18 cellular contexts compared by ENCODE assay signal in genomic region chr16:67801889-67802288, GRCh38. TPM values are rescaled to one million over a fixed set of nuclear protein-coding genes. Genes with fewer than 3 reads are reported as not detected.
DNase-seq lines count a peak whose midpoint lies in the region; ATAC-seq lines count a peak whose summit lies in the region.
"Had no signal": no experiment of that assay in that cellular context is flagged by ENCODE, and none has a peak within 500 bp of the region (broad histone marks: within the 10 kb centered on the region; RNA-seq: fewer than 3 reads in every experiment).

No MANE protein-coding gene starts in this region.

- no peaks in the 10 kb centered on the region for H3K9me3 Mint-ChIP-seq in activated CD8-positive, alpha-beta memory T cell treated with anti-CD3 and anti-CD28 coated beads, Interleukin-2, amount 10 ng/mL, durations not matched to agents 7 days and 5 days (ENCODE audit: low read depth)
- no peaks in the 10 kb centered on the region for H3K9me3 Mint-ChIP-seq in activated naive CD8-positive, alpha-beta T cell treated with anti-CD3 and anti-CD28 coated beads for 36 hours
- no peaks in the 10 kb centered on the region for H3K9me3 Mint-ChIP-seq in stimulated activated effector memory CD8-positive, alpha-beta T cell treated with anti-CD3 and anti-CD28 coated beads, Interleukin-12 subunit alpha, Interleukin-12 subunit beta, amount 100 ng/mL, for 72 hours
- H3K9me3 Mint-ChIP-seq: neural crest cell had no signal

- peak; percentile 76 for DNase-seq in activated CD8-positive, alpha-beta memory T cell treated with anti-CD3 and anti-CD28 coated beads, Interleukin-2, amount 10 ng/mL, durations not matched to agents 7 days and 5 days
- DNase-seq in activated CD8-positive, alpha-beta memory T cell treated with anti-CD3 and anti-CD28 coated beads, Interleukin-2, amount 50 U/mL, for 48 hours, result no peak
- DNase-seq in activated CD4-positive, alpha-beta T cell treated with anti-CD3 and anti-CD28 coated beads for 4 hours, result peak; percentile 32 to 36
- peak; percentile 15 for DNase-seq in activated naive CD8-positive, alpha-beta T cell treated with anti-CD3 and anti-CD28 coated beads for 36 hours
- DNase-seq in stimulated activated effector memory CD8-positive, alpha-beta T cell treated with anti-CD3 and anti-CD28 coated beads, Interleukin-12 subunit alpha, Interleukin-12 subunit beta, amount 100 ng/mL, for 72 hours (ENCODE audit: low spot score in 2 of 2), result no peak
- no peak for DNase-seq in mesenteric fat pad (ENCODE audit: low spot score)
- DNase-seq in NCI-H446 treated with DMSO at 0.1 percent for 48 hours (lab: John Stamatoyannopoulos, UW), result no peak
- DNase-seq in SK-N-DZ (ENCODE audit: low spot score), result no peak
- DNase-seq: 8988T, cerebellar nuclear complex, DMS 273 treated with DMSO at 0.1 percent for 48 hours, GOT3, left ventricle myocardium inferior, NCI-H2081 treated with DMSO at 0.1 percent for 48 hours, SHP77 treated with DMSO at 0.1 percent for 48 hours, tibial artery had no signal

- peaks cover 43% of the 10 kb centered on the region for H3K36me3 Mint-ChIP-seq in activated CD8-positive, alpha-beta memory T cell treated with anti-CD3 and anti-CD28 coated beads, Interleukin-2, amount 10 ng/mL, durations not matched to agents 7 days and 5 days
- peaks cover 44% of the 10 kb centered on the region for H3K36me3 Mint-ChIP-seq in activated naive CD8-positive, alpha-beta T cell treated with anti-CD3 and anti-CD28 coated beads for 36 hours
- H3K36me3 Mint-ChIP-seq in stimulated activated effector memory CD8-positive, alpha-beta T cell treated with anti-CD3 and anti-CD28 coated beads, Interleukin-12 subunit alpha, Interleukin-12 subunit beta, amount 100 ng/mL, for 72 hours, result peaks cover 76% of the 10 kb centered on the region

- CTCF ChIA-PET in activated CD8-positive, alpha-beta memory T cell treated with anti-CD3 and anti-CD28 coated beads, Interleukin-2, amount 10 ng/mL, durations not matched to agents 7 days and 5 days (lab: Charles Lee), result interaction anchor here (0.8 to 5.3 kb wide), 7 partner anchors 11 to 281 kb away, joined by 3 to 54 read pairs (median 4); no protein-coding TSS in a partner anchor

- peaks cover 53% of the 10 kb centered on the region for H3K4me1 Mint-ChIP-seq in activated CD8-positive, alpha-beta memory T cell treated with anti-CD3 and anti-CD28 coated beads, Interleukin-2, amount 10 ng/mL, durations not matched to agents 7 days and 5 days
- H3K4me1 Mint-ChIP-seq in activated naive CD8-positive, alpha-beta T cell treated with anti-CD3 and anti-CD28 coated beads for 36 hours, result peaks cover 58% of the 10 kb centered on the region
- H3K4me1 Mint-ChIP-seq in stimulated activated effector memory CD8-positive, alpha-beta T cell treated with anti-CD3 and anti-CD28 coated beads, Interleukin-12 subunit alpha, Interleukin-12 subunit beta, amount 100 ng/mL, for 72 hours, result peaks cover 69% of the 10 kb centered on the region

- no peak for ATAC-seq in activated CD8-positive, alpha-beta memory T cell treated with anti-CD3 and anti-CD28 coated beads, Interleukin-2, amount 10 ng/mL, durations not matched to agents 7 days and 5 days
- no peak for ATAC-seq in stimulated activated effector memory CD8-positive, alpha-beta T cell treated with anti-CD3 and anti-CD28 coated beads, Interleukin-12 subunit alpha, Interleukin-12 subunit beta, amount 100 ng/mL, for 72 hours
- ATAC-seq: sciatic nerve had no signal

- H3K27ac Mint-ChIP-seq in activated CD8-positive, alpha-beta memory T cell treated with anti-CD3 and anti-CD28 coated beads, Interleukin-2, amount 10 ng/mL, durations not matched to agents 7 days and 5 days, result peak overlapping the region; percentile 82
- peak overlapping the region; percentile 38 for H3K27ac Mint-ChIP-seq in activated naive CD8-positive, alpha-beta T cell treated with anti-CD3 and anti-CD28 coated beads for 36 hours
- peak overlapping the region; percentile 67 for H3K27ac Mint-ChIP-seq in stimulated activated effector memory CD8-positive, alpha-beta T cell treated with anti-CD3 and anti-CD28 coated beads, Interleukin-12 subunit alpha, Interleukin-12 subunit beta, amount 100 ng/mL, for 72 hours

- peak overlapping the region; percentile 26 for H3K4me3 Mint-ChIP-seq in activated CD8-positive, alpha-beta memory T cell treated with anti-CD3 and anti-CD28 coated beads, Interleukin-2, amount 10 ng/mL, durations not matched to agents 7 days and 5 days
- H3K4me3 Mint-ChIP-seq in activated naive CD8-positive, alpha-beta T cell treated with anti-CD3 and anti-CD28 coated beads for 36 hours, result no peak overlapping the region
- peak overlapping the region; percentile 26 for H3K4me3 Mint-ChIP-seq in stimulated activated effector memory CD8-positive, alpha-beta T cell treated with anti-CD3 and anti-CD28 coated beads, Interleukin-12 subunit alpha, Interleukin-12 subunit beta, amount 100 ng/mL, for 72 hours

- no peaks in the 10 kb centered on the region for H3K27me3 Mint-ChIP-seq in activated CD8-positive, alpha-beta memory T cell treated with anti-CD3 and anti-CD28 coated beads, Interleukin-2, amount 10 ng/mL, durations not matched to agents 7 days and 5 days
- no peaks in the 10 kb centered on the region for H3K27me3 Mint-ChIP-seq in activated naive CD8-positive, alpha-beta T cell treated with anti-CD3 and anti-CD28 coated beads for 36 hours

RNA-seq across cellular contexts. Expression of gene RANBP10, which starts 4.5 kb away (rescaled TPM):
- 10 to 100 TPM; 21.2 to 23.7 TPM for total RNA-seq in activated CD8-positive, alpha-beta memory T cell treated with anti-CD3 and anti-CD28 coated beads, Interleukin-2, amount 10 ng/mL, durations not matched to agents 7 days and 5 days
- total RNA-seq in activated naive CD8-positive, alpha-beta T cell treated with anti-CD3 and anti-CD28 coated beads for 36 hours, result 10 to 100 TPM; 16.1 to 16.2 TPM
- total RNA-seq in mesenteric fat pad, result 14.5 TPM
- 6.6 and 7.0 TPM in 2 replicates for polyA plus RNA-seq in SK-N-DZ (2014; cell fraction: cytosol; rRNA removed)
- 13.8 and 17.4 TPM in 2 replicates for polyA plus RNA-seq in SK-N-DZ (2014; cell fraction: nucleus; rRNA removed)

RNA-seq across cellular contexts. Expression of gene TSNAXIP1, which starts 4.8 kb away (rescaled TPM):
- under 1 TPM; 0.12 to 0.45 TPM for total RNA-seq in activated CD8-positive, alpha-beta memory T cell treated with anti-CD3 and anti-CD28 coated beads, Interleukin-2, amount 10 ng/mL, durations not matched to agents 7 days and 5 days
- total RNA-seq in activated naive CD8-positive, alpha-beta T cell treated with anti-CD3 and anti-CD28 coated beads for 36 hours, result under 1 TPM; 0.70 to 0.72 TPM
- total RNA-seq in mesenteric fat pad, result 1.1 TPM
- 0.27 and 0.70 TPM in 2 replicates for polyA plus RNA-seq in SK-N-DZ (2014; cell fraction: cytosol; rRNA removed)
- polyA plus RNA-seq in SK-N-DZ (2014; cell fraction: nucleus; rRNA removed), result 13.3 and 17.3 TPM in 2 replicates

RNA-seq across cellular contexts. Expression of gene THAP11, which starts 40.2 kb away (rescaled TPM):
- total RNA-seq in activated CD8-positive, alpha-beta memory T cell treated with anti-CD3 and anti-CD28 coated beads, Interleukin-2, amount 10 ng/mL, durations not matched to agents 7 days and 5 days, result 10 to 100 TPM; 47.9 to 52.7 TPM
- 10 to 100 TPM; 45.9 to 47.5 TPM for total RNA-seq in activated naive CD8-positive, alpha-beta T cell treated with anti-CD3 and anti-CD28 coated beads for 36 hours
- total RNA-seq in mesenteric fat pad, result 21.6 TPM
- polyA plus RNA-seq in SK-N-DZ (2014; cell fraction: cytosol; rRNA removed), result 108 and 111 TPM in 2 replicates
- 56.2 TPM in 2 replicates for polyA plus RNA-seq in SK-N-DZ (2014; cell fraction: nucleus; rRNA removed)

RNA-seq across cellular contexts. Expression of gene NUTF2, which starts 44.8 kb away (rescaled TPM):
- 100 to 1,000 TPM; 114 to 137 TPM for total RNA-seq in activated CD8-positive, alpha-beta memory T cell treated with anti-CD3 and anti-CD28 coated beads, Interleukin-2, amount 10 ng/mL, durations not matched to agents 7 days and 5 days
- total RNA-seq in activated naive CD8-positive, alpha-beta T cell treated with anti-CD3 and anti-CD28 coated beads for 36 hours, result 100 to 1,000 TPM; 174 to 181 TPM
- total RNA-seq in mesenteric fat pad, result 87.6 TPM
- polyA plus RNA-seq in SK-N-DZ (2014; cell fraction: cytosol; rRNA removed), result 143 and 159 TPM in 2 replicates
- 137 and 145 TPM in 2 replicates for polyA plus RNA-seq in SK-N-DZ (2014; cell fraction: nucleus; rRNA removed)

RNA-seq across cellular contexts. Expression of gene CENPT, which starts 45.6 kb away (rescaled TPM):
- total RNA-seq in activated CD8-positive, alpha-beta memory T cell treated with anti-CD3 and anti-CD28 coated beads, Interleukin-2, amount 10 ng/mL, durations not matched to agents 7 days and 5 days, result 10 to 100 TPM; 61.8 to 69.3 TPM
- total RNA-seq in activated naive CD8-positive, alpha-beta T cell treated with anti-CD3 and anti-CD28 coated beads for 36 hours, result 10 to 100 TPM; 42.2 to 42.4 TPM
- 35.5 TPM for total RNA-seq in mesenteric fat pad
- 41.6 and 54.9 TPM in 2 replicates for polyA plus RNA-seq in SK-N-DZ (2014; cell fraction: cytosol; rRNA removed)
- 463 and 467 TPM in 2 replicates for polyA plus RNA-seq in SK-N-DZ (2014; cell fraction: nucleus; rRNA removed)

Comparison
In these comparisons a context has a peak if more than half of its experiments do, and no peak if none do; other contexts are left out.
1. DNase-seq: peak in activated CD8-positive, alpha-beta memory T cell treated with anti-CD3 and anti-CD28 coated beads, Interleukin-2, amount 10 ng/mL, durations not matched to agents 7 days and 5 days (single experiment), activated CD4-positive, alpha-beta T cell treated with anti-CD3 and anti-CD28 coated beads for 4 hours (2 of 2) and activated naive CD8-positive, alpha-beta T cell treated with anti-CD3 and anti-CD28 coated beads for 36 hours (single experiment); none in activated CD8-positive, alpha-beta memory T cell treated with anti-CD3 and anti-CD28 coated beads, Interleukin-2, amount 50 U/mL, for 48 hours (single experiment), stimulated activated effector memory CD8-positive, alpha-beta T cell treated with anti-CD3 and anti-CD28 coated beads, Interleukin-12 subunit alpha, Interleukin-12 subunit beta, amount 100 ng/mL, for 72 hours (0 of 2), mesenteric fat pad (single experiment), NCI-H446 treated with DMSO at 0.1 percent for 48 hours (single experiment) and SK-N-DZ (single experiment).
2. Peak in every context shown above with its lines, with median percentiles within 50 percentile points of each other: H3K27ac Mint-ChIP-seq.